In the genomic region with DNA sequence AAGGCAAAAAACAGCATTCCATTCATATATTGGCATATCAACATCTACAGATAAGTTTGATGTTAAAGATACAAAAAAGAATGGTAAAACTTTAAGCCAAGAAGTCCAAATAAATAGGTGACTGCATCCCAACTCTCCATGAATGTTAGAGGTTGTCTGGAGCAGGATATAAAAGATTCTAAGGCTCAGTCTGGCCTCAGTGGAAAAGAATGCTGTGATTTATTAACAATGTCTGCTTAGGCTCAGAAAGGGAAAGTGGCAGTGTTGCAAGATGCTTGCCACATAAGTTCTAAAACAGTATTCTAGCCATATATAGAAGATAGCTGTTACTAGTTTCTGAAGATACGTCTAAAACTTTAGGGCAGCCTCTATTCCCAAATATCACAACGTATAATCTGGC, we compare ENCODE assay signal across 22 cellular contexts.
A peak's percentile ranks its signal among the peaks of the same experiment; 100 is the strongest.
DNase-seq lines count a peak whose midpoint lies in the region; ATAC-seq and TF ChIP-seq lines count a peak whose summit lies in the region.
"Had no signal": no experiment of that assay in that cellular context is flagged by ENCODE, and none has a peak within 500 bp of the region (broad histone marks: within the 10 kb centered on the region; RNA-seq: fewer than 3 reads in every experiment).

No MANE protein-coding gene starts in this region.

- peak; percentile 26 for DNase-seq in EH (ENCODE audit: low read depth)
- DNase-seq in amniotic epithelial cell (ENCODE audit: low read depth) = peak; percentile 70
- peak; percentile 43 for DNase-seq in hepatocyte (ENCODE audit: low spot score)
- no peak for DNase-seq in sigmoid colon
- DNase-seq in left ventricle myocardium superior = no peak
- no peak for DNase-seq in MV-4-11 (lab: John Stamatoyannopoulos, UW)
- no peak for DNase-seq in activated naive CD8-positive, alpha-beta T cell treated with anti-CD3 and anti-CD28 coated beads, Interleukin-2, amount 50 U/mL, for 24 hours
- DNase-seq in H7 = no peak
- DNase-seq: activated CD4-positive, alpha-beta memory T cell treated with anti-CD3 and anti-CD28 coated beads for 36 hours; activated effector memory CD4-positive, alpha-beta T cell treated with anti-CD3 and anti-CD28 coated beads, Interleukin-2, amount 50 U/mL, for 16 hours; COR-L47; cortex of kidney; endodermal cell; HCEC 1CT; NCI-H1694; NCI-H510A treated with DMSO at 0.1 percent for 48 hours; NK-92 treated with Interleukin-12 subunit alpha and Interleukin-12 subunit beta, amount 100 ng/mL, for 24 hours; T-cell had no signal

- H3K36me3 Mint-ChIP-seq in activated naive CD8-positive, alpha-beta T cell treated with anti-CD3 and anti-CD28 coated beads, Interleukin-2, amount 50 U/mL, for 24 hours (ENCODE audit: low read depth) = no peaks in the 10 kb centered on the region
- H3K36me3 Mint-ChIP-seq: activated CD4-positive, alpha-beta memory T cell treated with anti-CD3 and anti-CD28 coated beads for 36 hours; T-cell had no signal

- intact Hi-C loops in sigmoid colon (cut with DNase I) = loop anchor here (5.0 to 10.0 kb wide), 3 partner anchors 55 to 392 kb away; a partner anchor contains a TSS
- intact Hi-C loops in left ventricle myocardium superior (cut with micrococcal nuclease) = no loop called here

- no peaks in the 10 kb centered on the region for H3K9me2 ChIP-seq in hepatocyte (replicated peaks; ENCODE audit: insufficient read depth)

- H3K36me3 ChIP-seq in hepatocyte (replicated peaks; ENCODE audit: insufficient read depth, low read depth) (no peaks in the 10 kb centered on the region), sigmoid colon (no peaks in the 10 kb centered on the region), H7 (replicated peaks; ENCODE audit: control insufficient read depth, insufficient read depth, low read length) (no peaks in the 10 kb centered on the region)
- H3K36me3 ChIP-seq: BLaER1 had no signal

- ATAC-seq in left ventricle myocardium superior = no peak
- ATAC-seq in activated naive CD8-positive, alpha-beta T cell treated with anti-CD3 and anti-CD28 coated beads, Interleukin-2, amount 50 U/mL, for 24 hours = no peak
- ATAC-seq: activated CD4-positive, CD25-positive, alpha-beta regulatory T cell treated with anti-CD3 and anti-CD28 coated beads, Interleukin-2, amount 50 U/mL, for 24 hours; GM12878; Panc1; T-cell had no signal

- H3K27ac ChIP-seq in hepatocyte = no peak overlapping the region
- peak overlapping the region in 3 of 4 donors; percentile 66 to 83 (median 67) for H3K27ac ChIP-seq in sigmoid colon
- H3K27ac ChIP-seq: BLaER1 had no signal

- H3K4me1 ChIP-seq in hepatocyte (ENCODE audit: insufficient read depth) (no peaks in the 10 kb centered on the region), sigmoid colon (peaks cover 0 to 24% (median 10%) of the 10 kb centered on the region in 4 donors)
- H3K4me1 ChIP-seq: BLaER1 had no signal

- WGBS in hepatocyte (ENCODE audit: low lambda C conversion rate, missing lambda C conversion rate) = 70% methylated on average over 2 of the region's 2 CpGs
- WGBS in sigmoid colon, 2 donors = 73 to 82% methylated on average over 2 of the region's 2 CpGs

- H3K4me1 Mint-ChIP-seq in activated naive CD8-positive, alpha-beta T cell treated with anti-CD3 and anti-CD28 coated beads, Interleukin-2, amount 50 U/mL, for 24 hours = no peaks in the 10 kb centered on the region
- H3K4me1 Mint-ChIP-seq: endodermal cell, T-cell had no signal

- no peaks in the 10 kb centered on the region for H3K27me3 Mint-ChIP-seq in activated naive CD8-positive, alpha-beta T cell treated with anti-CD3 and anti-CD28 coated beads, Interleukin-2, amount 50 U/mL, for 24 hours
- H3K27me3 Mint-ChIP-seq: activated CD4-positive, alpha-beta memory T cell treated with anti-CD3 and anti-CD28 coated beads for 36 hours; T-cell had no signal

- H3K9me3 ChIP-seq in hepatocyte (ENCODE audit: low read depth) = no peaks in the 10 kb centered on the region
- no peaks in the 10 kb centered on the region for H3K9me3 ChIP-seq in sigmoid colon

- no peak overlapping the region for H2AFZ ChIP-seq in hepatocyte

- H3K79me2 ChIP-seq in hepatocyte = no peaks in the 10 kb centered on the region

- TF ChIP-seq CTCF in hepatocyte (IDR thresholded peaks at IDR 0.05; ENCODE audit: poor library complexity) = no peak
- TF ChIP-seq CTCF in sigmoid colon (IDR thresholded peaks at IDR 0.05) = no peak

- no peaks in the 10 kb centered on the region for H4K20me1 ChIP-seq in hepatocyte (ENCODE audit: insufficient read depth, poor library complexity, severe bottlenecking)
- H4K20me1 ChIP-seq: BLaER1 had no signal

- no peak overlapping the region for H3K27ac Mint-ChIP-seq in activated naive CD8-positive, alpha-beta T cell treated with anti-CD3 and anti-CD28 coated beads, Interleukin-2, amount 50 U/mL, for 24 hours
- H3K27ac Mint-ChIP-seq: activated CD4-positive, alpha-beta memory T cell treated with anti-CD3 and anti-CD28 coated beads for 36 hours; endodermal cell; T-cell had no signal

- TF ChIP-seq POLR2A in sigmoid colon (IDR thresholded peaks at IDR 0.05) = no peak

- peak in 3 of 4 donors; percentile 57 to 79 (median 60) for TF ChIP-seq EP300 in sigmoid colon (IDR thresholded peaks at IDR 0.05)

- H3K27me3 ChIP-seq in hepatocyte (no peaks in the 10 kb centered on the region), sigmoid colon (no peaks in the 10 kb centered on the region), H7 (ENCODE audit: control insufficient read depth, insufficient read depth, low read length) (no peaks in the 10 kb centered on the region)
- H3K27me3 ChIP-seq: BLaER1 had no signal

- no peak overlapping the region for H3K4me2 ChIP-seq in hepatocyte
- H3K4me2 ChIP-seq: BLaER1 had no signal

- H3K4me3 ChIP-seq in hepatocyte (no peak overlapping the region), sigmoid colon (no peak overlapping the region), H7 (ENCODE audit: insufficient read depth, low read depth, low read length) (no peak overlapping the region)
- H3K4me3 ChIP-seq: BLaER1, GM12878 had no signal

- no peak overlapping the region for H3K4me3 Mint-ChIP-seq in activated naive CD8-positive, alpha-beta T cell treated with anti-CD3 and anti-CD28 coated beads, Interleukin-2, amount 50 U/mL, for 24 hours
- H3K4me3 Mint-ChIP-seq: activated CD4-positive, alpha-beta memory T cell treated with anti-CD3 and anti-CD28 coated beads for 36 hours; endodermal cell; T-cell had no signal

- peaks cover 3% of the 10 kb centered on the region for H3K9me3 Mint-ChIP-seq in activated naive CD8-positive, alpha-beta T cell treated with anti-CD3 and anti-CD28 coated beads, Interleukin-2, amount 50 U/mL, for 24 hours
- H3K9me3 Mint-ChIP-seq: activated CD4-positive, alpha-beta memory T cell treated with anti-CD3 and anti-CD28 coated beads for 36 hours had no signal

Comparison
In these comparisons a context has a peak if more than half of its experiments do, and no peak if none do; other contexts are left out.
1. DNase-seq: peak in EH (single experiment), amniotic epithelial cell (single experiment) and hepatocyte (single experiment); none in sigmoid colon (single experiment), left ventricle myocardium superior (single experiment), MV-4-11 (single experiment), activated naive CD8-positive, alpha-beta T cell treated with anti-CD3 and anti-CD28 coated beads, Interleukin-2, amount 50 U/mL, for 24 hours (single experiment) and H7 (single experiment).